In genomic region chr20:21548390-21549035, GRCh38 we compare ENCODE assay signal across 12 cellular contexts. TPM values are rescaled to one million over a fixed set of nuclear protein-coding genes. Genes with fewer than 3 reads are reported as not detected.
DNase-seq lines count a peak whose midpoint lies in the region; ATAC-seq and TF ChIP-seq lines count a peak whose summit lies in the region.
"Had no signal": no experiment of that assay in that cellular context is flagged by ENCODE, and none has a peak within 500 bp of the region (broad histone marks: within the 10 kb centered on the region; RNA-seq: fewer than 3 reads in every experiment).

No MANE protein-coding gene starts in this region.

- POLR2A ChIA-PET in activated CD8-positive, alpha-beta T cell treated with anti-CD3 and anti-CD28 coated beads for 36 hours (lab: Charles Lee) = interaction anchor here (1.4 kb wide), 1 partner anchor 9 kb away, joined by 6 read pairs; no protein-coding TSS in a partner anchor

- peaks cover 6% of the 10 kb centered on the region for H3K27me3 Mint-ChIP-seq in activated CD8-positive, alpha-beta T cell treated with anti-CD3 and anti-CD28 coated beads for 36 hours
- peaks cover 26 to 27% of the 10 kb centered on the region in 2 donors for H3K27me3 Mint-ChIP-seq in stimulated activated naive B cell treated with anti-CD40 and anti-IgM and Interleukin-4, amounts not matched to agents 10 μg/mL and 1 μg/mL and 100 μg/mL, for 72 hours

- CTCF ChIA-PET in activated CD8-positive, alpha-beta T cell treated with anti-CD3 and anti-CD28 coated beads for 36 hours (lab: Charles Lee) = interaction anchor here (1.4 to 1.9 kb wide), 4 partner anchors 8 to 24 kb away, joined by 3 to 5 read pairs (median 4); no protein-coding TSS in a partner anchor

- no peaks in the 10 kb centered on the region for H3K36me3 Mint-ChIP-seq in activated CD8-positive, alpha-beta T cell treated with anti-CD3 and anti-CD28 coated beads for 36 hours (ENCODE audit: low read depth)
- no peaks in the 10 kb centered on the region for H3K36me3 Mint-ChIP-seq in stimulated activated naive B cell treated with anti-CD40 and anti-IgM and Interleukin-4, amounts not matched to agents 10 μg/mL and 1 μg/mL and 100 μg/mL, for 72 hours
- H3K36me3 Mint-ChIP-seq: brain had no signal

- H3K27ac Mint-ChIP-seq in activated CD8-positive, alpha-beta T cell treated with anti-CD3 and anti-CD28 coated beads for 36 hours = peak overlapping the region; percentile 85
- H3K27ac Mint-ChIP-seq in stimulated activated naive B cell treated with anti-CD40 and anti-IgM and Interleukin-4, amounts not matched to agents 10 μg/mL and 1 μg/mL and 100 μg/mL, for 72 hours = no peak overlapping the region
- H3K27ac Mint-ChIP-seq: brain had no signal

- no peak for TF ChIP-seq POLR2A in prostate gland (IDR thresholded peaks at IDR 0.05)

- peaks cover 21% of the 10 kb centered on the region for H3K4me1 Mint-ChIP-seq in activated CD8-positive, alpha-beta T cell treated with anti-CD3 and anti-CD28 coated beads for 36 hours (ENCODE audit: low read depth)
- H3K4me1 Mint-ChIP-seq in stimulated activated naive B cell treated with anti-CD40 and anti-IgM and Interleukin-4, amounts not matched to agents 10 μg/mL and 1 μg/mL and 100 μg/mL, for 72 hours = no peaks in the 10 kb centered on the region
- H3K4me1 Mint-ChIP-seq: brain had no signal

- intact Hi-C loops in activated CD8-positive, alpha-beta T cell treated with anti-CD3 and anti-CD28 coated beads for 36 hours (cut with micrococcal nuclease) = no loop called here
- intact Hi-C loops in prostate gland (cut with DNase I) = no loop called here

- no peak overlapping the region for H3K27ac ChIP-seq in prostate gland
- H3K27ac ChIP-seq: gastrocnemius medialis, SJCRH30 had no signal

- TF ChIP-seq CTCF in activated CD8-positive, alpha-beta T cell treated with anti-CD3 and anti-CD28 coated beads for 36 hours (IDR thresholded peaks at IDR 0.05) = no peak
- TF ChIP-seq CTCF in prostate gland (IDR thresholded peaks at IDR 0.05) = no peak

- H3K4me3 Mint-ChIP-seq in activated CD8-positive, alpha-beta T cell treated with anti-CD3 and anti-CD28 coated beads for 36 hours = no peak overlapping the region
- no peak overlapping the region for H3K4me3 Mint-ChIP-seq in stimulated activated naive B cell treated with anti-CD40 and anti-IgM and Interleukin-4, amounts not matched to agents 10 μg/mL and 1 μg/mL and 100 μg/mL, for 72 hours
- H3K4me3 Mint-ChIP-seq: brain had no signal

- no peaks in the 10 kb centered on the region for H3K27me3 ChIP-seq in prostate gland (replicated peaks; ENCODE audit: insufficient read depth)
- H3K27me3 ChIP-seq: SJCRH30 had no signal

- no peak overlapping the region for H3K4me3 ChIP-seq in prostate gland
- H3K4me3 ChIP-seq: gastrocnemius medialis, SJCRH30 had no signal

- peaks cover 2% of the 10 kb centered on the region for H3K9me3 Mint-ChIP-seq in activated CD8-positive, alpha-beta T cell treated with anti-CD3 and anti-CD28 coated beads for 36 hours
- H3K9me3 Mint-ChIP-seq in stimulated activated naive B cell treated with anti-CD40 and anti-IgM and Interleukin-4, amounts not matched to agents 10 μg/mL and 1 μg/mL and 100 μg/mL, for 72 hours = peaks cover 0 to 4% of the 10 kb centered on the region in 2 donors
- H3K9me3 Mint-ChIP-seq: brain had no signal

- H3K4me1 ChIP-seq in prostate gland (replicated peaks) = no peaks in the 10 kb centered on the region
- H3K4me1 ChIP-seq: gastrocnemius medialis, SJCRH30 had no signal

- no peaks in the 10 kb centered on the region for H3K36me3 ChIP-seq in prostate gland
- H3K36me3 ChIP-seq: gastrocnemius medialis, SJCRH30 had no signal

- H3K9me3 ChIP-seq in prostate gland = no peaks in the 10 kb centered on the region
- H3K9me3 ChIP-seq: gastrocnemius medialis, SJCRH30 had no signal

- DNase-seq in activated CD4-positive, CD25-positive, alpha-beta regulatory T cell (lab: John Stamatoyannopoulos, UW) = no peak
- peak; percentile 77 for DNase-seq in activated CD8-positive, alpha-beta T cell treated with anti-CD3 and anti-CD28 coated beads for 36 hours
- DNase-seq in stimulated activated naive B cell treated with anti-CD40 and anti-IgM and Interleukin-4, amounts not matched to agents 10 μg/mL and 1 μg/mL and 100 μg/mL, for 72 hours = no peak
- DNase-seq in activated gamma-delta T cell treated with Interleukin-2 at 50 U/mL for 16 hours (no peak), medulla oblongata (ENCODE audit: extremely low spot score) (no peak), prostate gland (ENCODE audit: low spot score) (no peak)
- DNase-seq: gastrocnemius medialis, IMR-90, SJCRH30 had no signal

- peak; percentile 91 to 92 for ATAC-seq in activated CD4-positive, CD25-positive, alpha-beta regulatory T cell treated with anti-CD3 and anti-CD28 coated beads, Interleukin-2, amount 50 U/mL, for 24 hours
- peak; percentile 94 for ATAC-seq in HG03432 (IDR thresholded peaks at IDR 0.05; ENCODE audit: unreplicated experiment)
- ATAC-seq in activated CD8-positive, alpha-beta T cell treated with anti-CD3 and anti-CD28 coated beads for 36 hours = peak; percentile 87
- ATAC-seq in stimulated activated naive B cell treated with anti-CD40 and anti-IgM and Interleukin-4, amounts not matched to agents 10 μg/mL and 1 μg/mL and 100 μg/mL, for 72 hours (replicated peaks) = peak; percentile 66 to 88
- ATAC-seq: gastrocnemius medialis had no signal

- 71% methylated on average over 8 of the region's 8 CpGs for WGBS in prostate gland

RNA-seq across cellular contexts. Expression of gene NKX2-2, which starts 34.6 kb away (rescaled TPM):
- total RNA-seq in activated CD8-positive, alpha-beta T cell treated with anti-CD3 and anti-CD28 coated beads for 36 hours = not detected
- total RNA-seq in prostate gland = under 1 TPM in 1 of 2 donors, not detected in 1; 0.14 TPM
- total RNA-seq: gastrocnemius medialis, IMR-90, SJCRH30 had no signal
